Comparison of ENCODE assay signal across 33 cellular contexts in genomic region chr11:48162197-48162886, GRCh38. TPM values are rescaled to one million over a fixed set of nuclear protein-coding genes. Genes with fewer than 3 reads are reported as not detected.
DNase-seq lines count a peak whose midpoint lies in the region; ATAC-seq, FAIRE-seq and TF ChIP-seq lines count a peak whose summit lies in the region.
"Had no signal": no experiment of that assay in that cellular context is flagged by ENCODE, and none has a peak within 500 bp of the region (broad histone marks: within the 10 kb centered on the region; RNA-seq: fewer than 3 reads in every experiment).

No MANE protein-coding gene starts in this region.

- dilution Hi-C loops in endothelial cell of umbilical vein (cut with MboI; ENCODE audit: extremely low pct_ligation_motif_present, low sequenced_read_pairs): no loop called here

- no peaks in the 10 kb centered on the region for H3K9me3 ChIP-seq in endothelial cell of umbilical vein (replicated peaks; ENCODE audit: control insufficient read depth, insufficient read depth, low read length)
- H3K9me3 ChIP-seq in sigmoid colon: no peaks in the 10 kb centered on the region
- H3K9me3 ChIP-seq: BE2C, gastroesophageal sphincter, left ventricle myocardium inferior, SJSA1 had no signal

- no peaks in the 10 kb centered on the region for H3K9me3 Mint-ChIP-seq in activated naive CD8-positive, alpha-beta T cell treated with anti-CD3 and anti-CD28 coated beads, Interleukin-2, amount 10 ng/mL, durations not matched to agents 7 days and 5 days
- no peaks in the 10 kb centered on the region for H3K9me3 Mint-ChIP-seq in activated naive CD8-positive, alpha-beta T cell treated with anti-CD3 and anti-CD28 coated beads for 36 hours
- H3K9me3 Mint-ChIP-seq in activated CD8-positive, alpha-beta T cell treated with anti-CD3 and anti-CD28 coated beads for 36 hours: no peaks in the 10 kb centered on the region
- H3K9me3 Mint-ChIP-seq: type B pancreatic cell had no signal

- H3K36me3 Mint-ChIP-seq in activated naive CD8-positive, alpha-beta T cell treated with anti-CD3 and anti-CD28 coated beads, Interleukin-2, amount 10 ng/mL, durations not matched to agents 7 days and 5 days: peaks cover 50% of the 10 kb centered on the region
- peaks cover 10% of the 10 kb centered on the region for H3K36me3 Mint-ChIP-seq in activated naive CD8-positive, alpha-beta T cell treated with anti-CD3 and anti-CD28 coated beads for 36 hours
- peaks cover 26% of the 10 kb centered on the region for H3K36me3 Mint-ChIP-seq in activated CD8-positive, alpha-beta T cell treated with anti-CD3 and anti-CD28 coated beads for 36 hours (ENCODE audit: low read depth)

- peak overlapping the region; percentile 39 for H3K27ac Mint-ChIP-seq in activated naive CD8-positive, alpha-beta T cell treated with anti-CD3 and anti-CD28 coated beads, Interleukin-2, amount 10 ng/mL, durations not matched to agents 7 days and 5 days
- H3K27ac Mint-ChIP-seq in activated naive CD8-positive, alpha-beta T cell treated with anti-CD3 and anti-CD28 coated beads for 36 hours: no peak overlapping the region
- peak overlapping the region; percentile 17 for H3K27ac Mint-ChIP-seq in activated CD8-positive, alpha-beta T cell treated with anti-CD3 and anti-CD28 coated beads for 36 hours
- H3K27ac Mint-ChIP-seq: type B pancreatic cell had no signal

- no peak for DNase-seq in activated naive CD8-positive, alpha-beta T cell treated with anti-CD3 and anti-CD28 coated beads, Interleukin-2, amount 10 ng/mL, durations not matched to agents 7 days and 5 days
- DNase-seq in activated naive CD8-positive, alpha-beta T cell treated with anti-CD3 and anti-CD28 coated beads for 36 hours: no peak
- DNase-seq in activated CD8-positive, alpha-beta T cell treated with anti-CD3 and anti-CD28 coated beads for 36 hours: no peak
- peak; percentile 24 for DNase-seq in endothelial cell of umbilical vein (ENCODE audit: low read depth, low spot score)
- DNase-seq in substantia nigra (lab: John Stamatoyannopoulos, UW): no peak
- DNase-seq in sigmoid colon: no peak
- DNase-seq: activated CD8-positive, alpha-beta memory T cell treated with anti-CD3 and anti-CD28 coated beads for 24 hours; BE2C; hippocampal formation; Karpas-422; left ventricle myocardium inferior; mesendoderm; NCI-H1436; NCI-H2081 treated with DMSO at 0.1 percent for 48 hours; NCI-H446 treated with DMSO at 0.1 percent for 48 hours; NCI-H82; occipital lobe; stimulated activated CD4-positive, alpha-beta T cell treated with anti-CD3 and anti-CD28 coated beads, Interleukin-2, amount 100 ng/mL, for 24 hours had no signal

- no peak overlapping the region for H3K4me3 ChIP-seq in endothelial cell of umbilical vein (replicated peaks in 1 of 3; ENCODE audit: insufficient read depth in 1 of 3, low read depth in 1 of 3, low read length in 3 of 3)
- no peak overlapping the region for H3K4me3 ChIP-seq in sigmoid colon
- H3K4me3 ChIP-seq: coronary artery, gastroesophageal sphincter, left ventricle myocardium inferior, SJSA1 had no signal

- POLR2A ChIA-PET in activated naive CD8-positive, alpha-beta T cell treated with anti-CD3 and anti-CD28 coated beads, Interleukin-2, amount 10 ng/mL, durations not matched to agents 7 days and 5 days (lab: Charles Lee): no interaction called here
- POLR2A ChIA-PET in activated CD8-positive, alpha-beta T cell treated with anti-CD3 and anti-CD28 coated beads for 36 hours (lab: Charles Lee): interaction anchor here (0.9 kb wide), 1 partner anchor 30 kb away, joined by 3 read pairs; no protein-coding TSS in a partner anchor
- POLR2A ChIA-PET in endothelial cell of umbilical vein (lab: Charles Lee): no interaction called here

- H3K36me3 ChIP-seq in endothelial cell of umbilical vein (ENCODE audit: control insufficient read depth in 2 of 2, extremely low read depth in 1 of 2, insufficient read depth in 2 of 2, low read length in 2 of 2) (no peaks in the 10 kb centered on the region), sigmoid colon (peaks cover 0 to 28% (median under 1%) of the 10 kb centered on the region in 4 donors)
- H3K36me3 ChIP-seq: BE2C had no signal

- TF ChIP-seq CTCF in activated CD8-positive, alpha-beta T cell treated with anti-CD3 and anti-CD28 coated beads for 36 hours (IDR thresholded peaks at IDR 0.05): no peak
- TF ChIP-seq CTCF in endothelial cell of umbilical vein (IDR thresholded peaks at IDR 0.05; ENCODE audit: extremely low read depth in 1 of 2, insufficient read depth in 1 of 2, low read depth in 1 of 2, low read length in 2 of 2): no peak
- no peak for TF ChIP-seq CTCF in sigmoid colon (IDR thresholded peaks at IDR 0.05)

- TF ChIP-seq EP300 in sigmoid colon (IDR thresholded peaks at IDR 0.05): no peak

- no TSS peak for BruUV-seq in endothelial cell of umbilical vein (replicated peaks; lab: Mats Ljungman, UMichigan)

- 75 to 82% methylated on average over 6 of the region's 6 CpGs for WGBS in sigmoid colon, 2 donors

- no peaks in the 10 kb centered on the region for H3K4me1 Mint-ChIP-seq in activated naive CD8-positive, alpha-beta T cell treated with anti-CD3 and anti-CD28 coated beads, Interleukin-2, amount 10 ng/mL, durations not matched to agents 7 days and 5 days
- no peaks in the 10 kb centered on the region for H3K4me1 Mint-ChIP-seq in activated naive CD8-positive, alpha-beta T cell treated with anti-CD3 and anti-CD28 coated beads for 36 hours
- H3K4me1 Mint-ChIP-seq in activated CD8-positive, alpha-beta T cell treated with anti-CD3 and anti-CD28 coated beads for 36 hours (ENCODE audit: low read depth): no peaks in the 10 kb centered on the region

- TF ChIP-seq POLR2A in endothelial cell of umbilical vein (IDR thresholded peaks at IDR 0.05; ENCODE audit: low read depth, low read length) (no peak), sigmoid colon (IDR thresholded peaks at IDR 0.05) (no peak)

- no peak overlapping the region for H2AFZ ChIP-seq in endothelial cell of umbilical vein (ENCODE audit: low read depth, low read length)

- intact Hi-C loops in activated CD8-positive, alpha-beta T cell treated with anti-CD3 and anti-CD28 coated beads for 36 hours (cut with micrococcal nuclease): no loop called here
- intact Hi-C loops in endothelial cell of umbilical vein (cut with micrococcal nuclease) (no loop called here), sigmoid colon (cut with DNase I) (no loop called here)

- no peak for FAIRE-seq in endothelial cell of umbilical vein (lab: Jason Lieb, UNC)
- FAIRE-seq: bronchial epithelial cell, endometrium, GM18507, TTC549 had no signal

- no peak for ATAC-seq in activated naive CD8-positive, alpha-beta T cell treated with anti-CD3 and anti-CD28 coated beads, Interleukin-2, amount 10 ng/mL, durations not matched to agents 7 days and 5 days (ENCODE audit: low read depth)
- ATAC-seq in activated CD8-positive, alpha-beta T cell treated with anti-CD3 and anti-CD28 coated beads for 36 hours: no peak
- ATAC-seq in GM19463 (IDR thresholded peaks at IDR 0.05; ENCODE audit: unreplicated experiment): no peak
- no peak for ATAC-seq in HG03175 (IDR thresholded peaks at IDR 0.05; ENCODE audit: unreplicated experiment)
- ATAC-seq: activated CD4-positive, CD25-positive, alpha-beta regulatory T cell treated with anti-CD3 and anti-CD28 coated beads, Interleukin-2, amount 50 U/mL, for 24 hours; gastroesophageal sphincter had no signal

- H3K4me1 ChIP-seq in endothelial cell of umbilical vein (ENCODE audit: control insufficient read depth, extremely low read depth, insufficient read depth, low read length) (peaks cover 2% of the 10 kb centered on the region), sigmoid colon (no peaks in the 10 kb centered on the region)
- H3K4me1 ChIP-seq: BE2C, gastroesophageal sphincter, SJSA1 had no signal

- H3K79me2 ChIP-seq in endothelial cell of umbilical vein (ENCODE audit: control insufficient read depth, insufficient read depth, low read length): no peaks in the 10 kb centered on the region

- CTCF ChIA-PET in activated CD8-positive, alpha-beta T cell treated with anti-CD3 and anti-CD28 coated beads for 36 hours (lab: Charles Lee): interaction anchor here (3.9 kb wide), 1 partner anchor 10 kb away, joined by 19 read pairs; no protein-coding TSS in a partner anchor
- CTCF ChIA-PET in endothelial cell of umbilical vein (lab: Charles Lee): interaction anchor here (0.6 to 2.3 kb wide), 3 partner anchors 10 to 17 kb away, joined by 3 to 11 read pairs (median 3); no protein-coding TSS in a partner anchor

- no peaks in the 10 kb centered on the region for H4K20me1 ChIP-seq in endothelial cell of umbilical vein (replicated peaks; ENCODE audit: control insufficient read depth, extremely low read depth, insufficient read depth, low read length)

- H3K4me3 Mint-ChIP-seq in activated naive CD8-positive, alpha-beta T cell treated with anti-CD3 and anti-CD28 coated beads, Interleukin-2, amount 10 ng/mL, durations not matched to agents 7 days and 5 days: no peak overlapping the region
- H3K4me3 Mint-ChIP-seq in activated naive CD8-positive, alpha-beta T cell treated with anti-CD3 and anti-CD28 coated beads for 36 hours: no peak overlapping the region
- no peak overlapping the region for H3K4me3 Mint-ChIP-seq in activated CD8-positive, alpha-beta T cell treated with anti-CD3 and anti-CD28 coated beads for 36 hours
- H3K4me3 Mint-ChIP-seq: type B pancreatic cell had no signal

- H3K27me3 ChIP-seq in endothelial cell of umbilical vein (ENCODE audit: control insufficient read depth in 2 of 2, insufficient read depth in 2 of 2, low read length in 2 of 2) (no peaks in the 10 kb centered on the region), sigmoid colon (no peaks in the 10 kb centered on the region)
- H3K27me3 ChIP-seq: BE2C, gastroesophageal sphincter, SJSA1 had no signal

- no peaks in the 10 kb centered on the region for H3K27me3 Mint-ChIP-seq in activated naive CD8-positive, alpha-beta T cell treated with anti-CD3 and anti-CD28 coated beads, Interleukin-2, amount 10 ng/mL, durations not matched to agents 7 days and 5 days
- no peaks in the 10 kb centered on the region for H3K27me3 Mint-ChIP-seq in activated naive CD8-positive, alpha-beta T cell treated with anti-CD3 and anti-CD28 coated beads for 36 hours
- H3K27me3 Mint-ChIP-seq in activated CD8-positive, alpha-beta T cell treated with anti-CD3 and anti-CD28 coated beads for 36 hours: no peaks in the 10 kb centered on the region
- H3K27me3 Mint-ChIP-seq: type B pancreatic cell had no signal

- no peaks in the 10 kb centered on the region for H3K9me1 ChIP-seq in endothelial cell of umbilical vein (replicated peaks; ENCODE audit: control insufficient read depth, extremely low read depth, insufficient read depth, low read length)

- H3K9ac ChIP-seq in endothelial cell of umbilical vein (replicated peaks; ENCODE audit: extremely low read depth, insufficient read depth, low read length): no peak overlapping the region

- no peak overlapping the region for H3K4me2 ChIP-seq in endothelial cell of umbilical vein (ENCODE audit: insufficient read depth, low read length)

- H3K27ac ChIP-seq in endothelial cell of umbilical vein (ENCODE audit: insufficient read depth, low read depth, low read length): no peak overlapping the region
- peak overlapping the region; percentile 3 for H3K27ac ChIP-seq in substantia nigra (ENCODE audit: low read depth, low read length, poor library complexity, severe bottlenecking)
- H3K27ac ChIP-seq in sigmoid colon: no peak overlapping the region
- H3K27ac ChIP-seq: coronary artery, gastroesophageal sphincter, left ventricle myocardium inferior, SJSA1 had no signal

RNA-seq across cellular contexts. Expression of gene OR4B1, which starts 54.3 kb away (rescaled TPM):
- total RNA-seq in activated naive CD8-positive, alpha-beta T cell treated with anti-CD3 and anti-CD28 coated beads, Interleukin-2, amount 10 ng/mL, durations not matched to agents 7 days and 5 days: not detected
- not detected for total RNA-seq in activated naive CD8-positive, alpha-beta T cell treated with anti-CD3 and anti-CD28 coated beads for 36 hours
- total RNA-seq in activated CD8-positive, alpha-beta T cell treated with anti-CD3 and anti-CD28 coated beads for 36 hours: not detected
- total RNA-seq in endothelial cell of umbilical vein (not detected in 2 replicates), sigmoid colon (not detected)
- polyA plus RNA-seq in endothelial cell of umbilical vein (not detected in 2 replicates), sigmoid colon (not detected)
- not detected in 2 replicates for polyA plus RNA-seq in endothelial cell of umbilical vein (2011; cell fraction: cytosol; rRNA removed)
- not detected in 2 replicates for polyA plus RNA-seq in endothelial cell of umbilical vein (2011; cell fraction: nucleus; rRNA removed)
- not detected in 2 replicates for polyA plus RNA-seq in endothelial cell of umbilical vein (2012)
- not detected in 2 replicates for polyA minus RNA-seq in endothelial cell of umbilical vein
- not detected for polyA minus RNA-seq in endothelial cell of umbilical vein (2011; cell fraction: cytosol; rRNA and poly(A)+ RNA removed)
- not detected in 2 replicates for polyA minus RNA-seq in endothelial cell of umbilical vein (2011; cell fraction: nucleus; rRNA and poly(A)+ RNA removed)
- total RNA-seq: bronchial epithelial cell, Daoy, fibroblast of lung, gastroesophageal sphincter, left ventricle myocardium inferior, myocyte, occipital lobe, RPMI7951, SJSA1 had no signal
- polyA plus RNA-seq: fibroblast of lung had no signal
